8 cellular contexts compared by ENCODE assay signal in genomic region chr2:74003494-74004211, GRCh38. TPM values are rescaled to one million over a fixed set of nuclear protein-coding genes. Genes with fewer than 3 reads are reported as not detected.
DNase-seq lines count a peak whose midpoint lies in the region; ATAC-seq and TF ChIP-seq lines count a peak whose summit lies in the region.

No MANE protein-coding gene starts in this region.

- BruUV-seq in mammary epithelial cell (replicated peaks; lab: Mats Ljungman, UMichigan), result no TSS peak

- TF ChIP-seq CTCF in mammary epithelial cell (conservative IDR thresholded peaks at IDR 0.05 in 1 of 2, IDR thresholded peaks at IDR 0.05 in 1 of 2; ENCODE audit: extremely low read depth in 1 of 2, insufficient read depth in 1 of 2, low read depth in 1 of 2, low read length in 2 of 2), result peak in 1 of 2 donors; percentile 12

- H3K79me2 ChIP-seq in mammary epithelial cell (ENCODE audit: insufficient read depth, low read length), result peaks cover 91% of the 10 kb centered on the region

- CTCF ChIA-PET in mammary epithelial cell (lab: Charles Lee; ENCODE audit: low non-redundant PET), result interaction anchor here (0.6 to 0.7 kb wide), 2 partner anchors 72 to 176 kb away, joined by 4 to 21 read pairs; no protein-coding TSS in a partner anchor

- in situ Hi-C loops in mammary epithelial cell (cut with MboI; ENCODE audit: low sequenced_read_pairs in 2 of 2), result no loop called here

- ATAC-seq in GM18520 (IDR thresholded peaks at IDR 0.05; ENCODE audit: unreplicated experiment), result no peak
- ATAC-seq in HG03378 (IDR thresholded peaks at IDR 0.05; ENCODE audit: unreplicated experiment), result no peak

- dilution Hi-C loops in mammary epithelial cell (cut with HindIII; ENCODE audit: low sequenced_read_pairs), result no loop called here

- H3K9ac ChIP-seq in mammary epithelial cell (ENCODE audit: insufficient read depth, low read length), result no peak overlapping the region

- H3K27ac ChIP-seq in mammary epithelial cell (ENCODE audit: insufficient read depth, low read depth, low read length), result peak overlapping the region; percentile 26

- peak; percentile 77 for DNase-seq in Ammon's horn (ENCODE audit: low spot score)
- peak; percentile 59 for DNase-seq in HS-5 (ENCODE audit: low read depth)
- DNase-seq in mammary epithelial cell, result peak; percentile 57
- DNase-seq in myocyte (ENCODE audit: low read depth), result peak; percentile 71
- DNase-seq in central memory CD4-positive, alpha-beta T cell, result no peak
- DNase-seq in stimulated activated CD4-positive, alpha-beta T cell treated with anti-CD3 and anti-CD28 coated beads, Interleukin-1b, Interleukin-23, amount 100 ng/mL, for 48 hours, result no peak

- H3K36me3 ChIP-seq in mammary epithelial cell (ENCODE audit: insufficient read depth, low read length), result peaks cover 2% of the 10 kb centered on the region

- peaks cover 33% of the 10 kb centered on the region for H3K4me1 ChIP-seq in mammary epithelial cell (ENCODE audit: insufficient read depth, low read length)

- no peaks in the 10 kb centered on the region for H4K20me1 ChIP-seq in mammary epithelial cell (ENCODE audit: insufficient read depth, low read length)

- 96% methylated on average over 4 of the region's 16 CpGs for WGBS in mammary epithelial cell (ENCODE audit: low coverage, missing lambda C conversion rate)

- no peak overlapping the region for H2AFZ ChIP-seq in mammary epithelial cell (ENCODE audit: low read depth, low read length)

- intact Hi-C loops in mammary epithelial cell (cut with micrococcal nuclease), result loop anchor here (5.0 kb wide), 1 partner anchor 76 kb away; the partner anchor contains the start of gene DGUOK

- peak overlapping the region; percentile 90 for H3K4me2 ChIP-seq in mammary epithelial cell (ENCODE audit: insufficient read depth, low read depth, low read length)

- H3K27me3 ChIP-seq in mammary epithelial cell (ENCODE audit: insufficient read depth, low read length), result no peaks in the 10 kb centered on the region

- H3K4me3 ChIP-seq in mammary epithelial cell (replicated peaks in 1 of 3; ENCODE audit: insufficient read depth in 1 of 3, low read depth in 2 of 3, low read length in 3 of 3), result no peak overlapping the region

- no peaks in the 10 kb centered on the region for H3K9me3 ChIP-seq in mammary epithelial cell (replicated peaks; ENCODE audit: insufficient read depth, low read length)

RNA-seq across cellular contexts. Expression of gene TET3, which starts 18.9 kb away (rescaled TPM):
- total RNA-seq in mammary epithelial cell (10 to 100 TPM in 1 of 2 donors, 1 to 10 TPM in 1; 6.0 to 14.9 TPM), myocyte (5.2 and 6.4 TPM in 2 replicates)
- polyA plus RNA-seq in mammary epithelial cell, result 3.1 TPM
- polyA minus RNA-seq in mammary epithelial cell, result 16.0 TPM
- 6.9 TPM for polyA plus RNA-seq in myocyte (2012)

Comparison
In these comparisons a context has a peak if more than half of its experiments do, and no peak if none do; other contexts are left out.
1. DNase-seq: peak in Ammon's horn (single experiment), HS-5 (single experiment), mammary epithelial cell (single experiment) and myocyte (single experiment); none in central memory CD4-positive, alpha-beta T cell (single experiment) and stimulated activated CD4-positive, alpha-beta T cell treated with anti-CD3 and anti-CD28 coated beads, Interleukin-1b, Interleukin-23, amount 100 ng/mL, for 48 hours (single experiment).